Comparison of ENCODE assay signal across 18 cellular contexts in the genomic region with DNA sequence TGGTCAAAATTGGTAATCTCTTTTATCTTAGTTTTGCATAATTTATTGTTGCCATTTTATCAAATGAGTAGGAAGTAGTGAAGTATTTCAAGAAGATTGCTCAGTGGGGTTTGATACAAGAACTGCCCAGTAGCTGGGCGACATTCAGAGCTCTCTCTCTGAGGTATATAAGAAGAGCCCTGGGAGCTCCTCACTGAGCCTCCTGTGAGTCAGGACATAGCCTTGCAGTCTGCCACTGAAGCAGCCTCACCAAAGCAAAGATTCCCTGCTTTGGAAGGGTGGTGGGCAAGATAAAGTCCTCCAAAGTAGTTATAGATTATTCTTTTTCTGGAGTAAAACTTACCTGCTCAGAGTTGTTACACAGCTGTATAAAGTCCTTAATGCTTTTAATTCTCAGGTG. TPM values are rescaled to one million over a fixed set of nuclear protein-coding genes. Genes with fewer than 3 reads are reported as not detected.
DNase-seq lines count a peak whose midpoint lies in the region; ATAC-seq, FAIRE-seq and TF ChIP-seq lines count a peak whose summit lies in the region.
"Had no signal": no experiment of that assay in that cellular context is flagged by ENCODE, and none has a peak within 500 bp of the region (broad histone marks: within the 10 kb centered on the region; RNA-seq: fewer than 3 reads in every experiment).

No MANE protein-coding gene starts in this region.

- H3K4me1 Mint-ChIP-seq in activated T-helper 17 cell treated with anti-CD3 and anti-CD28 coated beads, Interleukin-2, amount 50 U/mL, for 72 hours = peaks cover 6% of the 10 kb centered on the region
- H3K4me1 Mint-ChIP-seq: activated naive CD8-positive, alpha-beta T cell treated with anti-CD3 and anti-CD28 coated beads for 36 hours had no signal

- H3K4me3 ChIP-seq in A549 = no peak overlapping the region
- H3K4me3 ChIP-seq: coronary artery, esophagus squamous epithelium, uterus had no signal

- DNase-seq in A549 (ENCODE audit: low read depth in 1 of 2, low spot score in 1 of 2) (no peak), ELR (ENCODE audit: low read depth) (peak; percentile 54), hepatic stellate cell (ENCODE audit: low spot score) (peak; percentile 43), T-helper 2 cell (no peak), posterior vena cava (ENCODE audit: low spot score) (no peak)
- DNase-seq in effector CD4-positive, alpha-beta T cell = no peak
- no peak for DNase-seq in central memory CD4-positive, alpha-beta T cell
- DNase-seq: activated CD4-positive, CD25-positive, alpha-beta regulatory T cell treated with anti-CD3 and anti-CD28 coated beads, Interleukin-2, amount 50 U/mL, for 72 hours; activated naive CD8-positive, alpha-beta T cell treated with anti-CD3 and anti-CD28 coated beads for 36 hours; esophagus squamous epithelium; NCI-H2029 treated with DMSO at 0.1 percent for 48 hours; NCI-H526; stimulated activated naive CD8-positive, alpha-beta T cell treated with anti-CD3 and anti-CD28 coated beads, Interleukin-15, amount 100 ng/mL, for 72 hours; uterus had no signal

- no peak for FAIRE-seq in A549 (lab: Jason Lieb, UNC)

- H3K4me2 ChIP-seq in A549 = peak overlapping the region; percentile 35; the same call in 1 of the 3 replicates

- no peak overlapping the region for H3K27ac ChIP-seq in A549
- H3K27ac ChIP-seq: coronary artery, esophagus squamous epithelium, uterus had no signal

- H3K27me3 Mint-ChIP-seq in activated T-helper 17 cell treated with anti-CD3 and anti-CD28 coated beads, Interleukin-2, amount 50 U/mL, for 72 hours = no peaks in the 10 kb centered on the region
- H3K27me3 Mint-ChIP-seq: activated naive CD8-positive, alpha-beta T cell treated with anti-CD3 and anti-CD28 coated beads for 36 hours; stimulated activated naive CD8-positive, alpha-beta T cell treated with anti-CD3 and anti-CD28 coated beads, Interleukin-15, amount 100 ng/mL, for 72 hours had no signal

- POLR2A ChIA-PET in A549 (lab: Yijun Ruan, JAX) = interaction anchor here (0.8 to 1.9 kb wide), 3 partner anchors 9 to 26 kb away, joined by 3 to 8 read pairs (median 4); a partner anchor contains a TSS

- H3K9me3 Mint-ChIP-seq in activated T-helper 17 cell treated with anti-CD3 and anti-CD28 coated beads, Interleukin-2, amount 50 U/mL, for 72 hours = no peaks in the 10 kb centered on the region
- H3K9me3 Mint-ChIP-seq: activated naive CD8-positive, alpha-beta T cell treated with anti-CD3 and anti-CD28 coated beads for 36 hours; stimulated activated naive CD8-positive, alpha-beta T cell treated with anti-CD3 and anti-CD28 coated beads, Interleukin-15, amount 100 ng/mL, for 72 hours had no signal

- peaks cover 27% of the 10 kb centered on the region for H3K4me1 ChIP-seq in A549
- H3K4me1 ChIP-seq: esophagus squamous epithelium, uterus had no signal

- peak; percentile 66 to 78; a peak in 5 of 6 replicates for ATAC-seq in A549
- no peak for ATAC-seq in activated T-helper 17 cell treated with anti-CD3 and anti-CD28 coated beads, Interleukin-2, amount 50 U/mL, for 72 hours (replicated peaks)
- ATAC-seq: Panc1; sciatic nerve; stimulated activated naive CD8-positive, alpha-beta T cell treated with anti-CD3 and anti-CD28 coated beads, Interleukin-15, amount 100 ng/mL, for 72 hours had no signal

- H3K4me3 Mint-ChIP-seq in activated T-helper 17 cell treated with anti-CD3 and anti-CD28 coated beads, Interleukin-2, amount 50 U/mL, for 72 hours = no peak overlapping the region
- H3K4me3 Mint-ChIP-seq: activated naive CD8-positive, alpha-beta T cell treated with anti-CD3 and anti-CD28 coated beads for 36 hours; stimulated activated naive CD8-positive, alpha-beta T cell treated with anti-CD3 and anti-CD28 coated beads, Interleukin-15, amount 100 ng/mL, for 72 hours had no signal

- H3K27ac Mint-ChIP-seq in activated T-helper 17 cell treated with anti-CD3 and anti-CD28 coated beads, Interleukin-2, amount 50 U/mL, for 72 hours = peak overlapping the region; percentile 36
- H3K27ac Mint-ChIP-seq: activated naive CD8-positive, alpha-beta T cell treated with anti-CD3 and anti-CD28 coated beads for 36 hours; stimulated activated naive CD8-positive, alpha-beta T cell treated with anti-CD3 and anti-CD28 coated beads, Interleukin-15, amount 100 ng/mL, for 72 hours had no signal

- 77% methylated on average over 1 of the region's 1 CpG for WGBS in A549 (ENCODE audit: missing lambda C conversion rate)

- TF ChIP-seq POLR2A in A549 (IDR thresholded peaks at IDR 0.05; ENCODE audit: low read length) = no peak

- no peak for TF ChIP-seq RAD21 in A549 (conservative IDR thresholded peaks at IDR 0.05 in 1 of 2, IDR thresholded peaks at IDR 0.05 in 1 of 2)

- no peaks in the 10 kb centered on the region for H3K9me3 ChIP-seq in A549
- H3K9me3 ChIP-seq: esophagus squamous epithelium, uterus had no signal

- no peak for TF ChIP-seq EP300 in A549 (IDR thresholded peaks at IDR 0.05)

- CTCF ChIA-PET in A549 (lab: Yijun Ruan, JAX) = interaction anchor here (1.3 to 1.7 kb wide), 2 partner anchors 27 to 30 kb away, joined by 3 to 6 read pairs; no protein-coding TSS in a partner anchor

- TF ChIP-seq CTCF in A549 (IDR thresholded peaks at IDR 0.05) = no peak

- intact Hi-C loops in posterior vena cava (cut with DNase I) = no loop called here

- peaks cover 84% of the 10 kb centered on the region for H3K36me3 Mint-ChIP-seq in activated T-helper 17 cell treated with anti-CD3 and anti-CD28 coated beads, Interleukin-2, amount 50 U/mL, for 72 hours (ENCODE audit: low read depth)

TF ChIP-seq in A549, 52 proteins besides CTCF, POLR2A, EP300 and RAD21:
- TF ChIP-seq HOXB5 (CRISPR knock-in tag; IDR thresholded peaks at IDR 0.05) (no peak), NR3C1 (IDR thresholded peaks at IDR 0.05) (no peak), KDM5A (IDR thresholded peaks at IDR 0.05) (no peak), ZSCAN20 (CRISPR knock-in tag; IDR thresholded peaks at IDR 0.05) (no peak), RFX5 (IDR thresholded peaks at IDR 0.05) (no peak), RARB (CRISPR knock-in tag; IDR thresholded peaks at IDR 0.05) (no peak), ZNF302 (CRISPR knock-in tag; IDR thresholded peaks at IDR 0.05) (no peak), ZFP36 (IDR thresholded peaks at IDR 0.05; ENCODE audit: borderline replicate concordance, partially characterized antibody) (no peak), RCOR1 (IDR thresholded peaks at IDR 0.05; ENCODE audit: low read depth, low read length) (no peak), MAZ (IDR thresholded peaks at IDR 0.05; ENCODE audit: borderline replicate concordance, low read depth, low read length) (no peak), CBX8 (IDR thresholded peaks at IDR 0.05) (no peak), HEYL (CRISPR knock-in tag; IDR thresholded peaks at IDR 0.05) (no peak), MAFK (IDR thresholded peaks at IDR 0.05; ENCODE audit: partially characterized antibody) (no peak), ESRRA (IDR thresholded peaks at IDR 0.05; ENCODE audit: borderline replicate concordance, low read length) (no peak), KDM1A (IDR thresholded peaks at IDR 0.05; ENCODE audit: low read depth) (no peak), FOSL2 (IDR thresholded peaks at IDR 0.05) (no peak), FOSL2 (CRISPR knock-in tag; IDR thresholded peaks at IDR 0.05) (no peak), EHMT2 (IDR thresholded peaks at IDR 0.05; ENCODE audit: low read depth) (no peak), PHF8 (IDR thresholded peaks at IDR 0.05; ENCODE audit: borderline replicate concordance, low read depth) (no peak)

RNA-seq across cellular contexts. Expression of a gene that starts 26.1 kb away (rescaled TPM):
- polyA plus RNA-seq in A549 (2011; rRNA removed) = 53.7 and 64.2 TPM in 2 replicates
- 7.8 and 8.5 TPM in 2 replicates for polyA plus RNA-seq in A549 (2012; cell fraction: cytosol; rRNA removed)
- 5.7 and 7.8 TPM in 2 replicates for polyA plus RNA-seq in A549 (2012; cell fraction: nucleus; rRNA removed)
- 39.6 to 43.8 TPM (median 40.3 TPM) in 3 replicates for polyA plus RNA-seq in A549 (2017; fragmentation: RNase III; extraction: RNeasy Plus Mini Kit Qiagen cat#74134 plus additional on column Dnase treatment)
- polyA minus RNA-seq in A549 (2011; rRNA and poly(A)+ RNA removed) = 137 and 140 TPM in 2 replicates
- 10 to 100 TPM; 16.9 to 21.0 TPM for total RNA-seq in activated T-helper 17 cell treated with anti-CD3 and anti-CD28 coated beads, Interleukin-2, amount 50 U/mL, for 72 hours
- total RNA-seq in posterior vena cava = 100 to 1,000 TPM in 1 of 2 donors, 10 to 100 TPM in 1; 77.2 to 101 TPM

RNA-seq across cellular contexts. Expression of a gene that starts 35.1 kb away (rescaled TPM):
- 0.42 and 0.44 TPM in 2 replicates for polyA plus RNA-seq in A549 (2011; rRNA removed)
- 0.32 and 0.42 TPM in 2 replicates for polyA plus RNA-seq in A549 (2012; cell fraction: cytosol; rRNA removed)
- polyA plus RNA-seq in A549 (2012; cell fraction: nucleus; rRNA removed) = 2.6 and 3.2 TPM in 2 replicates
- 0.42 to 0.61 TPM (median 0.56 TPM) in 3 replicates for polyA plus RNA-seq in A549 (2017; fragmentation: RNase III; extraction: RNeasy Plus Mini Kit Qiagen cat#74134 plus additional on column Dnase treatment)
- polyA minus RNA-seq in A549 (2011; rRNA and poly(A)+ RNA removed) = 0.21 and 0.49 TPM in 2 replicates
- not detected for total RNA-seq in activated T-helper 17 cell treated with anti-CD3 and anti-CD28 coated beads, Interleukin-2, amount 50 U/mL, for 72 hours
- 10 to 100 TPM; 26.5 to 41.5 TPM for total RNA-seq in posterior vena cava
- total RNA-seq: activated naive CD8-positive, alpha-beta T cell treated with anti-CD3 and anti-CD28 coated beads for 36 hours had no signal

Comparison
In these comparisons a context has a peak if more than half of its experiments do, and no peak if none do; other contexts are left out.
1. DNase-seq: peak in ELR (single experiment) and hepatic stellate cell (single experiment); none in A549 (0 of 2), T-helper 2 cell (0 of 5), posterior vena cava (single experiment), effector CD4-positive, alpha-beta T cell (single experiment) and central memory CD4-positive, alpha-beta T cell (single experiment).
2. RNA of a gene that starts 35.1 kb away (total RNA-seq): 26.5 to 41.5 TPM in posterior vena cava; not detected in activated T-helper 17 cell treated with anti-CD3 and anti-CD28 coated beads, Interleukin-2, amount 50 U/mL, for 72 hours; every median in the first group is over 10 times any median in the second.